ENCODE assay signal across 14 cellular contexts in the genomic region with DNA sequence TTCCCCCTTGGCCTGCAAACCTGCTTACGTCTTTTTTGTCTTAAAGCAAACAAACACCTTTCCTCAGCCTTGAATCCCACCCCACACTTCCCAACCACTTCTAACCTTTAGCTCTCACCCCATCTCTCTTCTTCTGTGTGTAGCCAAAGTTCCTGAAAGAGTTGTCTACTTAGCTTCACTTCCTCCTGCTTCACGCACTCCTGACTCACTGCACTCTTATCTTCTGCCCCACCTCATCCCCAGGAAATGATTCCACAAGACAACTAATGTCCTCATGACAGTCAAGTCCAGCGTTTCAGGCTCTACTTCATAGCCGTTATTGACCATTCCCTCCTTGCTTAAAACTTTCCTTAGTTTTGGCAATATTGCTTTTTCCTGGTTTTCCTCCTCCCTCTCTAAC. TPM values are rescaled to one million over a fixed set of nuclear protein-coding genes. Genes with fewer than 3 reads are reported as not detected.
DNase-seq lines count a peak whose midpoint lies in the region; ATAC-seq and TF ChIP-seq lines count a peak whose summit lies in the region.
"Had no signal": no experiment of that assay in that cellular context is flagged by ENCODE, and none has a peak within 500 bp of the region (broad histone marks: within the 10 kb centered on the region; RNA-seq: fewer than 3 reads in every experiment).

No MANE protein-coding gene starts in this region.

- no peak overlapping the region for H2BK12ac ChIP-seq in trophoblast cell (ENCODE audit: low read length)

- H3K18ac ChIP-seq in trophoblast cell (ENCODE audit: low read length) = no peak overlapping the region

- WGBS in trophoblast cell (ENCODE audit: extremely low coverage, insufficient coverage, insufficient read length) = no CpG with 5 or more reads among the region's 4 CpGs

- no peak overlapping the region for H3K4me3 ChIP-seq in RWPE2 (ENCODE audit: severe bottlenecking)
- H3K4me3 ChIP-seq in fibroblast of the aortic adventitia (ENCODE audit: low read depth, low read length) = no peak overlapping the region
- H3K4me3 ChIP-seq in trophoblast cell (ENCODE audit: low read depth, low read length) = no peak overlapping the region
- H3K4me3 ChIP-seq: dorsolateral prefrontal cortex had no signal

- no peak overlapping the region for H3K4me2 ChIP-seq in trophoblast cell (ENCODE audit: low read length)

- H2AK5ac ChIP-seq in trophoblast cell (ENCODE audit: low read length) = no peak overlapping the region

- TF ChIP-seq CTCF in RWPE2 (IDR thresholded peaks at IDR 0.05; ENCODE audit: poor library complexity, severe bottlenecking) (no peak), fibroblast of the aortic adventitia (IDR thresholded peaks at IDR 0.05; ENCODE audit: insufficient read depth, low read length) (no peak)

- H4K8ac ChIP-seq in trophoblast cell (ENCODE audit: low read depth, low read length) = no peak overlapping the region

- DNase-seq in HT-29 (ENCODE audit: low spot score) = peak; percentile 28
- DNase-seq in RWPE2 (ENCODE audit: low spot score) = no peak
- peak; percentile 53 for DNase-seq in fibroblast of the aortic adventitia (ENCODE audit: low read depth)
- DNase-seq in trophoblast cell = peak in 1 of 2 donors; percentile 43
- no peak for DNase-seq in activated CD4-positive, alpha-beta T cell treated with anti-CD3 and anti-CD28 coated beads, Interleukin-2, amount 50 U/mL, for 1 hour
- no peak for DNase-seq in stimulated activated CD4-positive, alpha-beta T cell treated with anti-CD3 and anti-CD28 coated beads, Interleukin-1b, Interleukin-23, amount 100 ng/mL, for 48 hours
- DNase-seq: activated CD4-positive, CD25-positive, alpha-beta regulatory T cell; AML-193; dorsolateral prefrontal cortex; NCI-H1694; NCI-H524; stimulated activated naive CD8-positive, alpha-beta T cell treated with anti-CD3 and anti-CD28 coated beads, Interleukin-15, amount 100 ng/mL, for 72 hours had no signal

- H3K14ac ChIP-seq in trophoblast cell (ENCODE audit: low read length) = no peak overlapping the region

- no peaks in the 10 kb centered on the region for H3K27me3 ChIP-seq in RWPE2 (ENCODE audit: insufficient read depth, poor library complexity, severe bottlenecking)
- no peaks in the 10 kb centered on the region for H3K27me3 ChIP-seq in trophoblast cell (ENCODE audit: insufficient read depth, low read length)
- H3K27me3 ChIP-seq: dorsolateral prefrontal cortex had no signal

- H3K79me2 ChIP-seq in trophoblast cell (ENCODE audit: control insufficient read depth, insufficient read depth, low read length, poor library complexity) = no peaks in the 10 kb centered on the region

- H2BK120ac ChIP-seq in trophoblast cell (ENCODE audit: insufficient read depth, low read length, poor library complexity) = no peak overlapping the region

- H3K36me3 ChIP-seq in RWPE2 (ENCODE audit: low read depth) = peaks cover 60% of the 10 kb centered on the region
- H3K36me3 ChIP-seq in trophoblast cell (ENCODE audit: control insufficient read depth in 1 of 2, insufficient read depth in 2 of 2, low read length in 2 of 2) = peaks cover 5 to 16% of the 10 kb centered on the region in 2 experiments

- H4K12ac ChIP-seq in trophoblast cell (ENCODE audit: low read depth, low read length) = no peak overlapping the region

- H3K4me1 ChIP-seq in RWPE2 (ENCODE audit: insufficient read depth, poor library complexity, severe bottlenecking) (no peaks in the 10 kb centered on the region), trophoblast cell (ENCODE audit: control insufficient read depth in 1 of 2, insufficient read depth in 2 of 2, low read length in 2 of 2) (no peaks in the 10 kb centered on the region)

- H3K9ac ChIP-seq in trophoblast cell (ENCODE audit: low read length) = no peak overlapping the region

- no peak overlapping the region for H3K4ac ChIP-seq in trophoblast cell (ENCODE audit: low read depth, low read length)

- no peak overlapping the region for H2BK5ac ChIP-seq in trophoblast cell (ENCODE audit: low read depth, low read length, poor library complexity)

- no peaks in the 10 kb centered on the region for H3K79me1 ChIP-seq in trophoblast cell (ENCODE audit: low read length)

- ATAC-seq in RWPE2 (ENCODE audit: low read depth) (peak; percentile 35; the same call in 1 of the 3 replicates), HG03045 (IDR thresholded peaks at IDR 0.05; ENCODE audit: unreplicated experiment) (no peak)
- ATAC-seq: stimulated activated naive CD8-positive, alpha-beta T cell treated with anti-CD3 and anti-CD28 coated beads, Interleukin-15, amount 100 ng/mL, for 72 hours had no signal

- no peak overlapping the region for H4K91ac ChIP-seq in trophoblast cell (ENCODE audit: low read depth, low read length)

- H3K27ac ChIP-seq in RWPE2 (ENCODE audit: poor library complexity, severe bottlenecking) = no peak overlapping the region
- peak overlapping the region; percentile 7 for H3K27ac ChIP-seq in trophoblast cell (ENCODE audit: low read depth, low read length)
- H3K27ac ChIP-seq: HL-60 had no signal

- no peak overlapping the region for H3K23ac ChIP-seq in trophoblast cell (ENCODE audit: low read length)

- H2AFZ ChIP-seq in trophoblast cell (ENCODE audit: insufficient read depth, low read length, poor library complexity) = no peak overlapping the region

- H3K9me3 ChIP-seq in RWPE2 (ENCODE audit: severe bottlenecking) = no peaks in the 10 kb centered on the region
- H3K9me3 ChIP-seq in trophoblast cell (ENCODE audit: insufficient read depth, low read depth, low read length) = no peaks in the 10 kb centered on the region

RNA-seq across cellular contexts. Expression of a gene that starts 22.4 kb away (rescaled TPM):
- 57.0 and 70.2 TPM in 2 replicates for total RNA-seq in HT-29 (2014; rRNA removed; shearing (Covaris generic))
- total RNA-seq in fibroblast of the aortic adventitia (ENCODE audit: low replicate concordance) = 16.4 and 34.2 TPM in 2 replicates
- polyA plus RNA-seq in trophoblast cell (2013) = 115 and 119 TPM in 2 replicates

RNA-seq across cellular contexts. Expression of a gene that starts 26.2 kb away (rescaled TPM):
- 3.5 and 6.7 TPM in 2 replicates for total RNA-seq in HT-29 (2014; rRNA removed; shearing (Covaris generic))
- 27.2 and 32.5 TPM in 2 replicates for total RNA-seq in fibroblast of the aortic adventitia (ENCODE audit: low replicate concordance)
- polyA plus RNA-seq in trophoblast cell (2013) = 5.1 and 5.8 TPM in 2 replicates

RNA-seq across cellular contexts. Expression of a gene that starts 38.7 kb away (rescaled TPM):
- 26.1 and 26.8 TPM in 2 replicates for total RNA-seq in HT-29 (2014; rRNA removed; shearing (Covaris generic))
- total RNA-seq in fibroblast of the aortic adventitia (ENCODE audit: low replicate concordance) = 18.3 TPM in 1 of 2 replicates, not detected in the other
- 26.8 and 30.1 TPM in 2 replicates for polyA plus RNA-seq in trophoblast cell (2013)

RNA-seq across cellular contexts. Expression of a gene that starts 44.4 kb away (rescaled TPM):
- total RNA-seq in HT-29 (2014; rRNA removed; shearing (Covaris generic)) = 1.6 and 4.1 TPM in 2 replicates
- total RNA-seq in fibroblast of the aortic adventitia (ENCODE audit: low replicate concordance) = 0.90 and 1.6 TPM in 2 replicates
- 2.1 and 3.1 TPM in 2 replicates for polyA plus RNA-seq in trophoblast cell (2013)

Comparison
In these comparisons a context has a peak if more than half of its experiments do, and no peak if none do; other contexts are left out.
1. DNase-seq: peak in HT-29 (single experiment) and fibroblast of the aortic adventitia (single experiment); none in RWPE2 (single experiment), activated CD4-positive, alpha-beta T cell treated with anti-CD3 and anti-CD28 coated beads, Interleukin-2, amount 50 U/mL, for 1 hour (single experiment) and stimulated activated CD4-positive, alpha-beta T cell treated with anti-CD3 and anti-CD28 coated beads, Interleukin-1b, Interleukin-23, amount 100 ng/mL, for 48 hours (single experiment).